In the genomic region with DNA sequence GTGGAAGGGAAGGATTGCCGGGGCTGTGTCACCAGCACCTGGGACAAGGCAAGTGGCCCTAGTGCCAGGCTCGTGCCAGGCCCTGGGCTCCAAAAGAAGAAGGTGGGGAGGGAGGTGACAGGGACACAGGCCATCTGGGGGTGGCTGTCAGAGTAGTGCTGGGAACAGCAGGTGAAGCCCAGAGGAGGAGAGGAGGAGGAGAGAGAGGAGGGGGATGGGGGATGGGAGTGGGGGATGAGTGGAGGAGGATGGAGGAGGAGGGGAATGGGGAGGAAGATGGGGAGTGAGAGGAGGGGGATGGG, we compare ENCODE assay signal across 8 cellular contexts. TPM values are rescaled to one million over a fixed set of nuclear protein-coding genes. Genes with fewer than 3 reads are reported as not detected.
DNase-seq lines count a peak whose midpoint lies in the region; ATAC-seq lines count a peak whose summit lies in the region.

No MANE protein-coding gene starts in this region.

- no peaks in the 10 kb centered on the region for H3K9me3 Mint-ChIP-seq in activated naive CD4-positive, alpha-beta T cell treated with anti-CD3 and anti-CD28 coated beads, Interleukin-2, amount 50 U/mL, for 72 hours

- H3K36me3 Mint-ChIP-seq in activated naive CD4-positive, alpha-beta T cell treated with anti-CD3 and anti-CD28 coated beads, Interleukin-2, amount 50 U/mL, for 72 hours: peaks cover 26 to 27% of the 10 kb centered on the region in 2 donors

- ATAC-seq in Right ventricle myocardium superior (ENCODE audit: poor library complexity) (peak; percentile 45), left lobe of liver (peak; percentile 9)
- peak in 1 of 2 donors; percentile 23 for ATAC-seq in activated naive CD4-positive, alpha-beta T cell treated with anti-CD3 and anti-CD28 coated beads, Interleukin-2, amount 50 U/mL, for 72 hours

- intact Hi-C loops in Right ventricle myocardium superior (cut with DNase I): no loop called here
- intact Hi-C loops in cardiac septum (cut with DNase I): loop anchor here (1.0 kb wide), 1 partner anchor 23 kb away; the partner anchor contains the start of gene JUND

- H3K27ac Mint-ChIP-seq in activated naive CD4-positive, alpha-beta T cell treated with anti-CD3 and anti-CD28 coated beads, Interleukin-2, amount 50 U/mL, for 72 hours: peak overlapping the region; percentile 81 to 99

- DNase-seq in Right ventricle myocardium superior (peak; percentile 67), cardiac septum (ENCODE audit: low spot score) (no peak), left lobe of liver (ENCODE audit: low spot score) (no peak), Kasumi-1 (lab: John Stamatoyannopoulos, UW) (no peak), SKM-1 treated with dmso at 0.1 percent for 144 hours (lab: John Stamatoyannopoulos, UW; ENCODE audit: unreplicated experiment) (no peak), H4 (ENCODE audit: low spot score) (no peak)
- no peak for DNase-seq in activated naive CD4-positive, alpha-beta T cell treated with anti-CD3 and anti-CD28 coated beads, Interleukin-2, amount 50 U/mL, for 72 hours (ENCODE audit: low spot score in 2 of 2)

- H3K27ac ChIP-seq in temporal lobe (ENCODE audit: low read depth, low read length): peak overlapping the region; percentile 99

RNA-seq across cellular contexts. Expression of gene LSM4, which starts 18.7 kb away (rescaled TPM):
- total RNA-seq in Right ventricle myocardium superior: 103 TPM
- 83.8 TPM for total RNA-seq in cardiac septum
- 100 to 1,000 TPM; 280 to 379 TPM for total RNA-seq in activated naive CD4-positive, alpha-beta T cell treated with anti-CD3 and anti-CD28 coated beads, Interleukin-2, amount 50 U/mL, for 72 hours
- total RNA-seq in left lobe of liver: 53.3 TPM
- 58.0 TPM for total RNA-seq in temporal lobe
- 349 and 397 TPM in 2 replicates for total RNA-seq in H4 (2014; rRNA removed; shearing (Covaris generic))

RNA-seq across cellular contexts. Expression of gene JUND, which starts 22.7 kb away (rescaled TPM):
- total RNA-seq in Right ventricle myocardium superior (107 TPM), cardiac septum (140 TPM), left lobe of liver (47.4 TPM), temporal lobe (46.0 TPM)
- 100 to 1,000 TPM; 213 to 255 TPM for total RNA-seq in activated naive CD4-positive, alpha-beta T cell treated with anti-CD3 and anti-CD28 coated beads, Interleukin-2, amount 50 U/mL, for 72 hours
- total RNA-seq in H4 (2014; rRNA removed; shearing (Covaris generic)): 29.1 and 86.4 TPM in 2 replicates

RNA-seq across cellular contexts. Expression of gene IQCN, which starts 29.9 kb away (rescaled TPM):
- total RNA-seq in Right ventricle myocardium superior (0.35 TPM), cardiac septum (1.1 TPM), left lobe of liver (2.8 TPM), temporal lobe (0.49 TPM)
- 1 to 10 TPM in 1 of 2 donors, under 1 TPM in 1; 0.45 to 1.5 TPM for total RNA-seq in activated naive CD4-positive, alpha-beta T cell treated with anti-CD3 and anti-CD28 coated beads, Interleukin-2, amount 50 U/mL, for 72 hours
- 0.62 and 1.0 TPM in 2 replicates for total RNA-seq in H4 (2014; rRNA removed; shearing (Covaris generic))

RNA-seq across cellular contexts. Expression of gene PGPEP1, which starts 36.3 kb away (rescaled TPM):
- total RNA-seq in Right ventricle myocardium superior: 33.6 TPM
- total RNA-seq in cardiac septum: 45.5 TPM
- total RNA-seq in activated naive CD4-positive, alpha-beta T cell treated with anti-CD3 and anti-CD28 coated beads, Interleukin-2, amount 50 U/mL, for 72 hours: 10 to 100 TPM; 38.3 to 47.2 TPM
- 62.4 TPM for total RNA-seq in left lobe of liver
- 15.5 TPM for total RNA-seq in temporal lobe
- total RNA-seq in H4 (2014; rRNA removed; shearing (Covaris generic)): 2.9 and 12.1 TPM in 2 replicates
